11 cellular contexts compared by ENCODE assay signal in genomic region chr1:39110325-39110851, GRCh38.
A peak's percentile ranks its signal among the peaks of the same experiment; 100 is the strongest.
DNase-seq lines count a peak whose midpoint lies in the region; ATAC-seq, FAIRE-seq and TF ChIP-seq lines count a peak whose summit lies in the region.
"Had no signal": no experiment of that assay in that cellular context is flagged by ENCODE, and none has a peak within 500 bp of the region (broad histone marks: within the 10 kb centered on the region; RNA-seq: fewer than 3 reads in every experiment).

No MANE protein-coding gene starts in this region.

- ATAC-seq in left lung = peak; percentile 55
- ATAC-seq: effector memory CD8-positive, alpha-beta T cell had no signal

- H3K9me3 Mint-ChIP-seq in HFFc6 = no peaks in the 10 kb centered on the region
- H3K9me3 Mint-ChIP-seq: effector memory CD8-positive, alpha-beta T cell had no signal

- intact Hi-C loops in left lung (cut with DNase I) = no loop called here
- intact Hi-C loops in testis (cut with DNase I; ENCODE audit: low total_unique reads) = no loop called here

- in situ Hi-C loops in GM13976 (cut with MboI; ENCODE audit: low sequenced_read_pairs, unreplicated experiment) = loop anchor here (25.0 kb wide), 1 partner anchor 602 kb away; no protein-coding TSS in a partner anchor

- H3K4me3 ChIP-seq in bronchial epithelial cell (ENCODE audit: low read depth, low read length) = no peak overlapping the region
- H3K4me3 ChIP-seq in left lung = no peak overlapping the region
- no peak overlapping the region for H3K4me3 ChIP-seq in testis

- H3K36me3 Mint-ChIP-seq in HFFc6 (ENCODE audit: low read depth) = peaks cover 6% of the 10 kb centered on the region; the same call in 1 of the 2 replicates

- H3K9me3 ChIP-seq in left lung (no peaks in the 10 kb centered on the region), testis (no peaks in the 10 kb centered on the region)

- H3K27me3 ChIP-seq in bronchial epithelial cell (ENCODE audit: control insufficient read depth, insufficient read depth, low read length) (no peaks in the 10 kb centered on the region), left lung (peaks cover 0 to 11% of the 10 kb centered on the region in 2 donors), testis (no peaks in the 10 kb centered on the region)

- no peak for FAIRE-seq in bronchial epithelial cell (lab: Jason Lieb, UNC)
- FAIRE-seq: small intestine had no signal

- H3K36me3 ChIP-seq in bronchial epithelial cell (ENCODE audit: control insufficient read depth, insufficient read depth, low read length) (no peaks in the 10 kb centered on the region), left lung (no peaks in the 10 kb centered on the region), testis (ENCODE audit: low read depth, missing control alignments) (no peaks in the 10 kb centered on the region)

- peak overlapping the region; percentile 38 to 95 for H3K27ac ChIP-seq in left lung
- H3K27ac ChIP-seq in testis = peak overlapping the region; percentile 14 to 33

- peaks cover 2% of the 10 kb centered on the region; the same call in 1 of the 2 replicates for H3K27me3 Mint-ChIP-seq in HFFc6 (ENCODE audit: insufficient read depth)

- peaks cover 17% of the 10 kb centered on the region for H3K4me1 Mint-ChIP-seq in HFFc6 (ENCODE audit: low read depth)

- H3K27ac Mint-ChIP-seq in HFFc6 = peak overlapping the region; percentile 98
- H3K27ac Mint-ChIP-seq: effector memory CD8-positive, alpha-beta T cell had no signal

- peaks cover 43 to 80% of the 10 kb centered on the region in 2 donors for H3K4me1 ChIP-seq in left lung
- peaks cover 38% of the 10 kb centered on the region for H3K4me1 ChIP-seq in testis

- peak; percentile 82 for DNase-seq in HFFc6
- peak; percentile 70 for DNase-seq in bronchial epithelial cell (ENCODE audit: low read depth)
- DNase-seq in left lung = peak in 1 of 2 donors; percentile 42
- no peak for DNase-seq in testis
- no peak for DNase-seq in NCI-H1092 treated with DMSO at 0.1 percent for 48 hours (lab: John Stamatoyannopoulos, UW)
- no peak for DNase-seq in GM13976 (ENCODE audit: low spot score)
- DNase-seq in germinal center (ENCODE audit: low spot score) = no peak
- no peak for DNase-seq in NCI-H1105 (lab: John Stamatoyannopoulos, UW)
- DNase-seq: effector memory CD8-positive, alpha-beta T cell; NCI-H187 treated with DMSO at 0.1 percent for 48 hours; small intestine had no signal

- TF ChIP-seq POLR2A in testis (IDR thresholded peaks at IDR 0.05) = no peak

- WGBS in testis, 2 donors = 43 to 59% methylated on average over 3 of the region's 3 CpGs

- H3K4me3 Mint-ChIP-seq in HFFc6 = peak overlapping the region; percentile 82
- H3K4me3 Mint-ChIP-seq: effector memory CD8-positive, alpha-beta T cell had no signal

- TF ChIP-seq CTCF in HFFc6 (IDR thresholded peaks at IDR 0.05) (no peak), bronchial epithelial cell (IDR thresholded peaks at IDR 0.05; ENCODE audit: insufficient read depth, low read length, severe bottlenecking) (no peak), left lung (IDR thresholded peaks at IDR 0.05) (no peak), testis (IDR thresholded peaks at IDR 0.05) (no peak), GM13976 (IDR thresholded peaks at IDR 0.05; ENCODE audit: borderline replicate concordance, control extremely low read depth, extremely low read depth, insufficient read depth, missing control alignments) (no peak)

Comparison
In these comparisons a context has a peak if more than half of its experiments do, and no peak if none do; other contexts are left out.
1. DNase-seq: peak in HFFc6 (single experiment) and bronchial epithelial cell (single experiment); none in testis (single experiment), NCI-H1092 treated with DMSO at 0.1 percent for 48 hours (single experiment), GM13976 (single experiment), germinal center (single experiment) and NCI-H1105 (single experiment).